ENCODE assay signal across 13 cellular contexts in genomic region chr5:32545102-32545847, GRCh38.
"Had no signal": no experiment of that assay in that cellular context is flagged by ENCODE, and none has a peak within 500 bp of the region (broad histone marks: within the 10 kb centered on the region; RNA-seq: fewer than 3 reads in every experiment).

No MANE protein-coding gene starts in this region.

- H3K27ac ChIP-seq: cardiac muscle cell, epithelial cell of prostate, gastroesophageal sphincter, tibial artery had no signal

- FAIRE-seq: astrocyte had no signal

- H3K4me3 ChIP-seq: cardiac muscle cell, gastroesophageal sphincter, tibial artery had no signal

- H3K9me3 ChIP-seq: gastroesophageal sphincter, tibial artery had no signal

- H3K27me3 ChIP-seq: cardiac muscle cell, gastroesophageal sphincter, tibial artery had no signal

- ATAC-seq: gastroesophageal sphincter; stimulated activated effector memory CD8-positive, alpha-beta T cell treated with anti-CD3 and anti-CD28 coated beads, Interleukin-12 subunit alpha, Interleukin-12 subunit beta, amount 100 ng/mL, for 72 hours had no signal

- H3K4me1 ChIP-seq: gastroesophageal sphincter, tibial artery had no signal

- DNase-seq: activated CD4-positive, alpha-beta T cell treated with anti-CD3 and anti-CD28 coated beads for 1 hour; activated CD4-positive, alpha-beta T cell treated with anti-CD3 and anti-CD28 coated beads, Interleukin-2, amount 50 U/mL, for 4 hours; activated naive CD4-positive, alpha-beta T cell treated with anti-CD3 and anti-CD28 coated beads, Interleukin-2, amount 10 ng/mL, durations not matched to agents 7 days and 5 days; activated T-cell treated with anti-CD3 and anti-CD28 coated beads, Interleukin-2, amount 50 U/mL, for 1 hour; islet precursor cell; naive B cell; retina; tibial artery had no signal

- H3K36me3 ChIP-seq: cardiac muscle cell, gastroesophageal sphincter, tibial artery had no signal
